In the genomic region with DNA sequence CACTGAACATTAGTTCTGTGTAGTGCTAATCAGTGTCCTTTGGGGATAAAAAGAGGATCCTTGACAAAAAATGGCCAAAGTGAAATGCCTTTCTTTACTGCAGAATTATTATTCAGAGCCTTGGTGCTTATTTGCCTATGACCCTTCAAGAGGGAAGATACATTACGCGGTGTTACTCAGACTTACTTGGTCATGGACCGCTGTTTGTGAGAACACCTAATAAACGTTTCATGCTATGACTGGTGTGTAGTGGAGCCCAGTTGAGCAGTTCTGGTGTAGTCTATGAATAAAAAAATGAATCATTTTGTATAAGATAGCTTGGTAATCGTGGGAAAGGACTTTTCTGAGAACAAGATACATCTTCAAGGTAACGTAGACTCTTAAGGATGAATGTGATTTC, we compare ENCODE assay signal across 10 cellular contexts. TPM values are rescaled to one million over a fixed set of nuclear protein-coding genes. Genes with fewer than 3 reads are reported as not detected.
A peak's percentile ranks its signal among the peaks of the same experiment; 100 is the strongest.
DNase-seq lines count a peak whose midpoint lies in the region; ATAC-seq and TF ChIP-seq lines count a peak whose summit lies in the region.
"Had no signal": no experiment of that assay in that cellular context is flagged by ENCODE, and none has a peak within 500 bp of the region (broad histone marks: within the 10 kb centered on the region; RNA-seq: fewer than 3 reads in every experiment).

No MANE protein-coding gene starts in this region.

- H3K27ac ChIP-seq in Karpas-422 (ENCODE audit: low read length) (peak overlapping the region; percentile 94), tibial artery (peak overlapping the region; percentile 46 to 58), endodermal cell (ENCODE audit: low read depth, low read length) (no peak overlapping the region)

- peak overlapping the region; percentile 48 for H3K4me3 ChIP-seq in Karpas-422 (ENCODE audit: low read length)
- H3K4me3 ChIP-seq in tibial artery: no peak overlapping the region
- H3K4me3 ChIP-seq in endodermal cell (ENCODE audit: low read length): no peak overlapping the region

- peak; percentile 82 for ATAC-seq in activated naive CD8-positive, alpha-beta T cell treated with anti-CD3 and anti-CD28 coated beads, Interleukin-2, amount 50 U/mL, for 24 hours
- ATAC-seq in HG02610 (IDR thresholded peaks at IDR 0.05; ENCODE audit: unreplicated experiment): peak; percentile 95
- ATAC-seq in left colon: no peak

- peaks cover 73% of the 10 kb centered on the region for H3K4me1 Mint-ChIP-seq in activated naive CD8-positive, alpha-beta T cell treated with anti-CD3 and anti-CD28 coated beads, Interleukin-2, amount 50 U/mL, for 24 hours
- peaks cover 59% of the 10 kb centered on the region for H3K4me1 Mint-ChIP-seq in activated naive CD8-positive, alpha-beta T cell treated with anti-CD3 and anti-CD28 coated beads for 36 hours
- H3K4me1 Mint-ChIP-seq in endodermal cell: peaks cover 9% of the 10 kb centered on the region

- H3K4me2 ChIP-seq in Karpas-422 (ENCODE audit: low read depth, low read length, poor library complexity, severe bottlenecking): peak overlapping the region; percentile 62

- no peaks in the 10 kb centered on the region for H3K9me2 ChIP-seq in Karpas-422 (replicated peaks; ENCODE audit: insufficient read depth, low read length)

- H3K27me3 Mint-ChIP-seq in activated naive CD8-positive, alpha-beta T cell treated with anti-CD3 and anti-CD28 coated beads, Interleukin-2, amount 50 U/mL, for 24 hours: no peaks in the 10 kb centered on the region
- H3K27me3 Mint-ChIP-seq in activated naive CD8-positive, alpha-beta T cell treated with anti-CD3 and anti-CD28 coated beads for 36 hours: no peaks in the 10 kb centered on the region
- no peaks in the 10 kb centered on the region for H3K27me3 Mint-ChIP-seq in endodermal cell (ENCODE audit: insufficient read depth)

- intact Hi-C loops in tibial artery (cut with DNase I; ENCODE audit: low total_unique reads) (no loop called here), left colon (cut with DNase I, micrococcal nuclease) (no loop called here)

- 92 to 97% methylated on average over 5 to 6 of the region's 6 CpGs for WGBS in endodermal cell (ENCODE audit: insufficient coverage in 1 of 2, insufficient read length in 1 of 2), 2 experiments

- H3K9ac ChIP-seq in Karpas-422 (ENCODE audit: low read length): peak overlapping the region; percentile 42
- H3K9ac ChIP-seq in endodermal cell (ENCODE audit: extremely low read depth, low read length, poor library complexity, severe bottlenecking): no peak overlapping the region

- TF ChIP-seq CTCF in tibial artery (IDR thresholded peaks at IDR 0.05) (no peak), endodermal cell (conservative IDR thresholded peaks at IDR 0.05) (no peak)

- H3K4me3 Mint-ChIP-seq in activated naive CD8-positive, alpha-beta T cell treated with anti-CD3 and anti-CD28 coated beads, Interleukin-2, amount 50 U/mL, for 24 hours: no peak overlapping the region
- H3K4me3 Mint-ChIP-seq in activated naive CD8-positive, alpha-beta T cell treated with anti-CD3 and anti-CD28 coated beads for 36 hours: no peak overlapping the region
- no peak overlapping the region for H3K4me3 Mint-ChIP-seq in endodermal cell

- no peaks in the 10 kb centered on the region for H3K9me3 Mint-ChIP-seq in activated naive CD8-positive, alpha-beta T cell treated with anti-CD3 and anti-CD28 coated beads, Interleukin-2, amount 50 U/mL, for 24 hours
- H3K9me3 Mint-ChIP-seq in activated naive CD8-positive, alpha-beta T cell treated with anti-CD3 and anti-CD28 coated beads for 36 hours: no peaks in the 10 kb centered on the region
- no peaks in the 10 kb centered on the region for H3K9me3 Mint-ChIP-seq in endodermal cell

- no peaks in the 10 kb centered on the region for H4K20me1 ChIP-seq in Karpas-422 (ENCODE audit: insufficient read depth, low read depth, low read length)

- H2AFZ ChIP-seq in Karpas-422 (ENCODE audit: low read length): no peak overlapping the region

- H3K79me2 ChIP-seq in Karpas-422 (ENCODE audit: low read length): peaks cover 98% of the 10 kb centered on the region

- peaks cover 100% of the 10 kb centered on the region for H3K4me1 ChIP-seq in Karpas-422 (ENCODE audit: low read length)
- H3K4me1 ChIP-seq in tibial artery: peaks cover 0 to 63% (median 34%) of the 10 kb centered on the region in 4 donors
- peaks cover 4% of the 10 kb centered on the region for H3K4me1 ChIP-seq in endodermal cell (ENCODE audit: control insufficient read depth, insufficient read depth, low read length)

- no peaks in the 10 kb centered on the region for H3K36me3 ChIP-seq in Karpas-422 (ENCODE audit: insufficient read depth, low read length)
- H3K36me3 ChIP-seq in tibial artery: peaks cover 0 to 6% (median 0%) of the 10 kb centered on the region in 3 donors
- no peaks in the 10 kb centered on the region for H3K36me3 ChIP-seq in endodermal cell (ENCODE audit: control insufficient read depth, insufficient read depth, low read length)

- H3K36me3 Mint-ChIP-seq in activated naive CD8-positive, alpha-beta T cell treated with anti-CD3 and anti-CD28 coated beads, Interleukin-2, amount 50 U/mL, for 24 hours (ENCODE audit: low read depth): peaks cover 19% of the 10 kb centered on the region
- peaks cover 26% of the 10 kb centered on the region for H3K36me3 Mint-ChIP-seq in activated naive CD8-positive, alpha-beta T cell treated with anti-CD3 and anti-CD28 coated beads for 36 hours
- H3K36me3 Mint-ChIP-seq in endodermal cell (ENCODE audit: low read depth): no peaks in the 10 kb centered on the region

- H3K27ac Mint-ChIP-seq in activated naive CD8-positive, alpha-beta T cell treated with anti-CD3 and anti-CD28 coated beads, Interleukin-2, amount 50 U/mL, for 24 hours: no peak overlapping the region
- H3K27ac Mint-ChIP-seq in activated naive CD8-positive, alpha-beta T cell treated with anti-CD3 and anti-CD28 coated beads for 36 hours: no peak overlapping the region
- no peak overlapping the region for H3K27ac Mint-ChIP-seq in endodermal cell

- no peaks in the 10 kb centered on the region for H3K27me3 ChIP-seq in Karpas-422 (ENCODE audit: low read length)
- H3K27me3 ChIP-seq in tibial artery: no peaks in the 10 kb centered on the region
- no peaks in the 10 kb centered on the region for H3K27me3 ChIP-seq in endodermal cell (ENCODE audit: control insufficient read depth, insufficient read depth, low read length, poor library complexity, severe bottlenecking)

- H3K9me3 ChIP-seq in Karpas-422 (ENCODE audit: low read length) (no peaks in the 10 kb centered on the region), tibial artery (no peaks in the 10 kb centered on the region), endodermal cell (ENCODE audit: control insufficient read depth, low read length) (no peaks in the 10 kb centered on the region)

- DNase-seq in activated naive CD8-positive, alpha-beta T cell treated with anti-CD3 and anti-CD28 coated beads, Interleukin-2, amount 50 U/mL, for 24 hours: no peak
- no peak for DNase-seq in activated naive CD8-positive, alpha-beta T cell treated with anti-CD3 and anti-CD28 coated beads for 36 hours
- DNase-seq in Karpas-422: peak; percentile 86
- no peak for DNase-seq in tibial artery
- no peak for DNase-seq in NCI-H524 (lab: John Stamatoyannopoulos, UW)
- DNase-seq in endodermal cell: no peak
- no peak for DNase-seq in left colon
- DNase-seq: AML-193, kidney glomerular epithelial cell had no signal

RNA-seq across cellular contexts. Expression of gene NFYC, which starts 8.3 kb away (rescaled TPM):
- 10 to 100 TPM; 58.2 to 59.0 TPM for total RNA-seq in activated naive CD8-positive, alpha-beta T cell treated with anti-CD3 and anti-CD28 coated beads for 36 hours
- total RNA-seq in Karpas-422 (2014; rRNA removed; shearing (Covaris generic); ENCODE audit: low replicate concordance): 52.4 and 62.6 TPM in 2 replicates
- total RNA-seq in endodermal cell (10 to 100 TPM; 43.6 to 59.0 TPM), left colon (10 to 100 TPM; 62.5 TPM)
- polyA plus RNA-seq in endodermal cell (2013, experiment 1 of 2): 55.3 TPM
- polyA plus RNA-seq in endodermal cell (2013, experiment 2 of 2): 47.4 TPM

RNA-seq across cellular contexts. Expression of gene RIMS3, which starts 34.3 kb away (rescaled TPM):
- total RNA-seq in activated naive CD8-positive, alpha-beta T cell treated with anti-CD3 and anti-CD28 coated beads for 36 hours: 1 to 10 TPM; 1.1 to 1.9 TPM
- total RNA-seq in Karpas-422 (2014; rRNA removed; shearing (Covaris generic); ENCODE audit: low replicate concordance): 4.2 and 5.5 TPM in 2 replicates
- total RNA-seq in endodermal cell (10 to 100 TPM in 1 of 2 donors, 1 to 10 TPM in 1; 8.0 to 12.0 TPM), left colon (10 to 100 TPM in 1 of 2 donors, 1 to 10 TPM in 1; 6.4 to 15.6 TPM)
- 27.7 TPM for polyA plus RNA-seq in endodermal cell (2013, experiment 1 of 2)
- 24.1 TPM for polyA plus RNA-seq in endodermal cell (2013, experiment 2 of 2)
